Comparison of ENCODE assay signal across 8 cellular contexts in genomic region chr11:32374261-32374711, GRCh38.
DNase-seq lines count a peak whose midpoint lies in the region; ATAC-seq and TF ChIP-seq lines count a peak whose summit lies in the region.

No MANE protein-coding gene starts in this region.

- H2AFZ ChIP-seq in GM23338: peak overlapping the region; percentile 91

- no peaks in the 10 kb centered on the region for H3K4me1 ChIP-seq in GM23338 (ENCODE audit: insufficient read depth)

- H3K9me3 Mint-ChIP-seq in GM23338: peaks cover 23% of the 10 kb centered on the region
- H3K9me3 Mint-ChIP-seq in neural crest cell: peaks cover 8% of the 10 kb centered on the region

- no peaks in the 10 kb centered on the region for H3K79me2 ChIP-seq in GM23338 (replicated peaks; ENCODE audit: insufficient read depth)

- no peaks in the 10 kb centered on the region for H3K27me3 Mint-ChIP-seq in GM23338 (ENCODE audit: insufficient read depth, low read depth, poor library complexity)
- H3K27me3 Mint-ChIP-seq in neural crest cell (ENCODE audit: low read depth): peaks cover 13% of the 10 kb centered on the region

- TF ChIP-seq CTCF in GM23338 (conservative IDR thresholded peaks at IDR 0.05; ENCODE audit: low read depth in 2 of 2) (peak; percentile 80 to 94), astrocyte of the cerebellum (IDR thresholded peaks at IDR 0.05; ENCODE audit: low read depth, low read length, missing control alignments) (peak; percentile 44), neural crest cell (conservative IDR thresholded peaks at IDR 0.05) (peak; percentile 64)

- ATAC-seq in GM23338: peak; percentile 96

- peak; percentile 10 for DNase-seq in DMS153 (lab: John Stamatoyannopoulos, UW)
- no peak for DNase-seq in DMS153 treated with DMSO at 0.1 percent for 48 hours (lab: John Stamatoyannopoulos, UW; ENCODE audit: unreplicated experiment)
- DNase-seq in GM23338 (ENCODE audit: low spot score): peak; percentile 95
- peak; percentile 63 for DNase-seq in NCI-H526 treated with DMSO at 0.1 percent for 48 hours (lab: John Stamatoyannopoulos, UW)
- DNase-seq in astrocyte of the cerebellum (ENCODE audit: low read depth): no peak
- DNase-seq in neural crest cell (ENCODE audit: low read depth, low spot score): peak; percentile 25
- DNase-seq in activated gamma-delta T cell treated with Interleukin-2 at 50 U/mL for 16 hours: no peak
- no peak for DNase-seq in NCI-H2029 (lab: John Stamatoyannopoulos, UW)

- H3K27me3 ChIP-seq in GM23338 (ENCODE audit: insufficient read depth): no peaks in the 10 kb centered on the region

- H3K9me2 ChIP-seq in GM23338 (ENCODE audit: insufficient read depth): no peaks in the 10 kb centered on the region; the same call in 1 of the 2 replicates

- H3K4me3 ChIP-seq in GM23338 (no peak overlapping the region), astrocyte of the cerebellum (ENCODE audit: low read depth, low read length) (no peak overlapping the region)

- in situ Hi-C loops in astrocyte of the cerebellum (cut with HindIII; ENCODE audit: low sequenced_read_pairs): no loop called here

- no peaks in the 10 kb centered on the region for H3F3A ChIP-seq in GM23338 (replicated peaks; ENCODE audit: low read depth)

- H3K4me3 Mint-ChIP-seq in GM23338: no peak overlapping the region
- H3K4me3 Mint-ChIP-seq in neural crest cell: no peak overlapping the region

- H3K36me3 ChIP-seq in GM23338 (ENCODE audit: insufficient read depth): no peaks in the 10 kb centered on the region; the same call in 1 of the 2 replicates

- H4K20me1 ChIP-seq in GM23338 (replicated peaks; ENCODE audit: insufficient read depth): no peaks in the 10 kb centered on the region

- H3K36me3 Mint-ChIP-seq in GM23338 (ENCODE audit: low read depth): peaks cover 4% of the 10 kb centered on the region; the same call in 1 of the 3 replicates
- H3K36me3 Mint-ChIP-seq in neural crest cell (ENCODE audit: low read depth): peaks cover 2% of the 10 kb centered on the region

- H3K27ac ChIP-seq in GM23338 (ENCODE audit: low read depth): no peak overlapping the region

- H3K27ac Mint-ChIP-seq in GM23338 (no peak overlapping the region), neural crest cell (ENCODE audit: unreplicated experiment) (no peak overlapping the region)

- H3K4me1 Mint-ChIP-seq in GM23338 (no peaks in the 10 kb centered on the region), neural crest cell (no peaks in the 10 kb centered on the region)

- no peak overlapping the region for H3K4me2 ChIP-seq in GM23338

TF ChIP-seq in GM23338, 12 proteins besides CTCF, POLR2A, EP300 and RAD21:
- TF ChIP-seq POLR2AphosphoS5 (IDR thresholded peaks at IDR 0.05; ENCODE audit: low read depth) (no peak), CREB1 (CRISPR knock-in tag; IDR thresholded peaks at IDR 0.05; ENCODE audit: low read depth) (peak; percentile 80)

Comparison
In these comparisons a context has a peak if more than half of its experiments do, and no peak if none do; other contexts are left out.
1. DNase-seq: peak in DMS153 (single experiment), GM23338 (single experiment), NCI-H526 treated with DMSO at 0.1 percent for 48 hours (single experiment) and neural crest cell (single experiment); none in DMS153 treated with DMSO at 0.1 percent for 48 hours (single experiment), astrocyte of the cerebellum (single experiment), activated gamma-delta T cell treated with Interleukin-2 at 50 U/mL for 16 hours (single experiment) and NCI-H2029 (single experiment).
2. Peak in every context shown above with its lines, with median percentiles within 50 percentile points of each other: CTCF ChIP-seq.